ENCODE assay signal across 1 cellular context in the genomic region with DNA sequence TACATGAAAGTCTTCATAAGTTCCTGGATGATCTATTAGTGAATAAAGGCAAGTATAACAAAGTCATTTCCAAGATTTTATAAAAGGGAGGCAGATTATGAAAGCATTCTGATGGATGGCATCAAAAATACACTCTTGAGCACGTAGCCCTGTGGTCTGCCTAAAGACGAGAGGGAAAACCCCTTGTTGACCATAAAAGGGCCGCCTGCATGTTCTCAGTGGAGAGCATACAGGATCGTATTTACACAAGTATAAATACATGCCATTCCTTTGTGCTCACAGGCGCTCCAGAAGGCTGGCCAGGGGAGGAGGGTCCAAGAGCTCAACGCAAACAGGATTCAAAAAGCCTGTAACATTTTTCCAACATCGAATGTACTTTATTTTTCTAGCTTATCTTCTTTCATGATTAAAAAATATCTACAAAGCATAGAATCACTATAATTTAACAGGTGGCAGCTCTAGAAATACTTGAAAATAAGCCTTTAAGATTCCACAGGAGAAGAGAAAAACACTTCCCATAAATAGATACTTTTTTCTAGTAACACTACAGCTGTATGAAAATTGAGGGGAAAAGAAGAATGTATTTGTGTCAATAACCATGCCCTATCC.
A peak's percentile ranks its signal among the peaks of the same experiment; 100 is the strongest.
TF ChIP-seq lines count a peak whose summit lies in the region.

No MANE protein-coding gene starts in this region.

TF ChIP-seq in HepG2, 621 proteins besides CTCF, POLR2A, EP300 and RAD21 (continued from another document and continues in another):
- TF ChIP-seq, protein P1, sequence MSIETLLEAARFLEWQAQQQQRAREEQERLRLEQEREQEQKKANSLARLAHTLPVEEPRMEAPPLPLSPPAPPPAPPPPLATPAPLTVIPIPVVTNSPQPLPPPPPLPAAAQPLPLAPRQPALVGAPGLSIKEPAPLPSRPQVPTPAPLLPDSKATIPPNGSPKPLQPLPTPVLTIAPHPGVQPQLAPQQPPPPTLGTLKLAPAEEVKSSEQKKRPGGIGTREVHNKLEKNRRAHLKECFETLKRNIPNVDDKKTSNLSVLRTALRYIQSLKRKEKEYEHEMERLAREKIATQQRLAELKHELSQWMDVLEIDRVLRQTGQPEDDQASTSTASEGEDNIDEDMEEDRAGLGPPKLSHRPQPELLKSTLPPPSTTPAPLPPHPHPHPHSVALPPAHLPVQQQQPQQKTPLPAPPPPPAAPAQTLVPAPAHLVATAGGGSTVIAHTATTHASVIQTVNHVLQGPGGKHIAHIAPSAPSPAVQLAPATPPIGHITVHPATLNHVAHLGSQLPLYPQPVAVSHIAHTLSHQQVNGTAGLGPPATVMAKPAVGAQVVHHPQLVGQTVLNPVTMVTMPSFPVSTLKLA (IDR thresholded peaks at IDR 0.05): no peak
- TF ChIP-seq ZNF331 (CRISPR knock-in tag; IDR thresholded peaks at IDR 0.05) (0 out of 2 replicates have a peak, but pooled peaks have one; percentile 35), JUNB (CRISPR knock-in tag; IDR thresholded peaks at IDR 0.05; ENCODE audit: borderline replicate concordance) (no peak), KMT2A (CRISPR knock-in tag; IDR thresholded peaks at IDR 0.05) (peak; percentile 82; the same call in 1 of the 2 replicates), KDM5A (IDR thresholded peaks at IDR 0.05; ENCODE audit: borderline replicate concordance, low read length) (no peak), ZSCAN22 (CRISPR knock-in tag; IDR thresholded peaks at IDR 0.05) (no peak), ZNF510 (CRISPR knock-in tag; IDR thresholded peaks at IDR 0.05; ENCODE audit: low read depth) (no peak), LCORL (IDR thresholded peaks at IDR 0.05) (no peak), LCORL (CRISPR knock-in tag; IDR thresholded peaks at IDR 0.05) (0 out of 2 replicates have a peak, but pooled peaks have one; percentile 52), ZKSCAN8 (CRISPR knock-in tag; IDR thresholded peaks at IDR 0.05; ENCODE audit: borderline replicate concordance) (peak; percentile 32; the same call in 1 of the 2 replicates), JUN (CRISPR knock-in tag; IDR thresholded peaks at IDR 0.05) (peak; percentile 86), ZNF460 (CRISPR knock-in tag; IDR thresholded peaks at IDR 0.05; ENCODE audit: borderline replicate concordance) (no peak), ZNF776 (CRISPR knock-in tag; IDR thresholded peaks at IDR 0.05) (no peak), ZNF790 (CRISPR knock-in tag; IDR thresholded peaks at IDR 0.05; ENCODE audit: borderline replicate concordance) (no peak), RCOR2 (CRISPR knock-in tag; IDR thresholded peaks at IDR 0.05) (peak; percentile 53; the same call in 1 of the 2 replicates), ZFX (CRISPR knock-in tag; IDR thresholded peaks at IDR 0.05; ENCODE audit: low read depth) (no peak), NFKB2 (CRISPR knock-in tag; IDR thresholded peaks at IDR 0.05; ENCODE audit: borderline replicate concordance) (no peak), KMT2B (CRISPR knock-in tag; IDR thresholded peaks at IDR 0.05) (0 out of 2 replicates have a peak, but pooled peaks have one; percentile 28), SNAI1 (CRISPR knock-in tag; IDR thresholded peaks at IDR 0.05; ENCODE audit: borderline replicate concordance) (no peak), ZBTB3 (CRISPR knock-in tag; IDR thresholded peaks at IDR 0.05; ENCODE audit: borderline replicate concordance, low read depth) (no peak), NCOA2 (CRISPR knock-in tag; IDR thresholded peaks at IDR 0.05) (peak; percentile 81), ZNF282 (IDR thresholded peaks at IDR 0.05; ENCODE audit: partially characterized antibody) (no peak), CBX1 (IDR thresholded peaks at IDR 0.05; ENCODE audit: low read depth) (no peak), ZZZ3 (CRISPR knock-in tag; IDR thresholded peaks at IDR 0.05; ENCODE audit: borderline replicate concordance) (no peak), ZNF431 (CRISPR knock-in tag; IDR thresholded peaks at IDR 0.05; ENCODE audit: borderline replicate concordance, low read depth) (no peak), ZBTB38 (CRISPR knock-in tag; IDR thresholded peaks at IDR 0.05) (no peak), ZNF569 (CRISPR knock-in tag; IDR thresholded peaks at IDR 0.05; ENCODE audit: borderline replicate concordance) (no peak), ZNF160 (CRISPR knock-in tag; IDR thresholded peaks at IDR 0.05) (no peak), ZNF205 (CRISPR knock-in tag; IDR thresholded peaks at IDR 0.05) (no peak), ZNF138 (CRISPR knock-in tag; IDR thresholded peaks at IDR 0.05; ENCODE audit: low read depth) (no peak), RELA (CRISPR knock-in tag; IDR thresholded peaks at IDR 0.05) (peak; percentile 87; the same call in 1 of the 2 replicates)
- TF ChIP-seq, protein P2, sequence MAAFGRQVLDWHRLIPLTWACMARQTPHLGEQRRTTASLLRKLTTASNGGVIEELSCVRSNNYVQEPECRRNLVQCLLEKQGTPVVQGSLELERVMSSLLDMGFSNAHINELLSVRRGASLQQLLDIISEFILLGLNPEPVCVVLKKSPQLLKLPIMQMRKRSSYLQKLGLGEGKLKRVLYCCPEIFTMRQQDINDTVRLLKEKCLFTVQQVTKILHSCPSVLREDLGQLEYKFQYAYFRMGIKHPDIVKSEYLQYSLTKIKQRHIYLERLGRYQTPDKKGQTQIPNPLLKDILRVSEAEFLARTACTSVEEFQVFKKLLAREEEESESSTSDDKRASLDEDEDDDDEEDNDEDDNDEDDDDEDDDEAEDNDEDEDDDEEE (CRISPR knock-in tag; IDR thresholded peaks at IDR 0.05): no peak
- TF ChIP-seq, protein P3, sequence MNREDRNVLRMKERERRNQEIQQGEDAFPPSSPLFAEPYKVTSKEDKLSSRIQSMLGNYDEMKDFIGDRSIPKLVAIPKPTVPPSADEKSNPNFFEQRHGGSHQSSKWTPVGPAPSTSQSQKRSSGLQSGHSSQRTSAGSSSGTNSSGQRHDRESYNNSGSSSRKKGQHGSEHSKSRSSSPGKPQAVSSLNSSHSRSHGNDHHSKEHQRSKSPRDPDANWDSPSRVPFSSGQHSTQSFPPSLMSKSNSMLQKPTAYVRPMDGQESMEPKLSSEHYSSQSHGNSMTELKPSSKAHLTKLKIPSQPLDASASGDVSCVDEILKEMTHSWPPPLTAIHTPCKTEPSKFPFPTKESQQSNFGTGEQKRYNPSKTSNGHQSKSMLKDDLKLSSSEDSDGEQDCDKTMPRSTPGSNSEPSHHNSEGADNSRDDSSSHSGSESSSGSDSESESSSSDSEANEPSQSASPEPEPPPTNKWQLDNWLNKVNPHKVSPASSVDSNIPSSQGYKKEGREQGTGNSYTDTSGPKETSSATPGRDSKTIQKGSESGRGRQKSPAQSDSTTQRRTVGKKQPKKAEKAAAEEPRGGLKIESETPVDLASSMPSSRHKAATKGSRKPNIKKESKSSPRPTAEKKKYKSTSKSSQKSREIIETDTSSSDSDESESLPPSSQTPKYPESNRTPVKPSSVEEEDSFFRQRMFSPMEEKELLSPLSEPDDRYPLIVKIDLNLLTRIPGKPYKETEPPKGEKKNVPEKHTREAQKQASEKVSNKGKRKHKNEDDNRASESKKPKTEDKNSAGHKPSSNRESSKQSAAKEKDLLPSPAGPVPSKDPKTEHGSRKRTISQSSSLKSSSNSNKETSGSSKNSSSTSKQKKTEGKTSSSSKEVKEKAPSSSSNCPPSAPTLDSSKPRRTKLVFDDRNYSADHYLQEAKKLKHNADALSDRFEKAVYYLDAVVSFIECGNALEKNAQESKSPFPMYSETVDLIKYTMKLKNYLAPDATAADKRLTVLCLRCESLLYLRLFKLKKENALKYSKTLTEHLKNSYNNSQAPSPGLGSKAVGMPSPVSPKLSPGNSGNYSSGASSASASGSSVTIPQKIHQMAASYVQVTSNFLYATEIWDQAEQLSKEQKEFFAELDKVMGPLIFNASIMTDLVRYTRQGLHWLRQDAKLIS (CRISPR knock-in tag; IDR thresholded peaks at IDR 0.05): no peak
- TF ChIP-seq, protein P4, sequence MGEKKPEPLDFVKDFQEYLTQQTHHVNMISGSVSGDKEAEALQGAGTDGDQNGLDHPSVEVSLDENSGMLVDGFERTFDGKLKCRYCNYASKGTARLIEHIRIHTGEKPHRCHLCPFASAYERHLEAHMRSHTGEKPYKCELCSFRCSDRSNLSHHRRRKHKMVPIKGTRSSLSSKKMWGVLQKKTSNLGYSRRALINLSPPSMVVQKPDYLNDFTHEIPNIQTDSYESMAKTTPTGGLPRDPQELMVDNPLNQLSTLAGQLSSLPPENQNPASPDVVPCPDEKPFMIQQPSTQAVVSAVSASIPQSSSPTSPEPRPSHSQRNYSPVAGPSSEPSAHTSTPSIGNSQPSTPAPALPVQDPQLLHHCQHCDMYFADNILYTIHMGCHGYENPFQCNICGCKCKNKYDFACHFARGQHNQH (CRISPR knock-in tag; IDR thresholded peaks at IDR 0.05): peak; percentile 86
- TF ChIP-seq, protein P5, sequence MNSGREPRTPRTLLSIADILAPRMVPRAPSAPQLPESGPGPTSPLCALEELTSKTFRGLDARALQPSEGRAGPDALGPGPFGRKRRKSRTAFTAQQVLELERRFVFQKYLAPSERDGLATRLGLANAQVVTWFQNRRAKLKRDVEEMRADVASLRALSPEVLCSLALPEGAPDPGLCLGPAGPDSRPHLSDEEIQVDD (CRISPR knock-in tag; IDR thresholded peaks at IDR 0.05; ENCODE audit: borderline replicate concordance): no peak
- TF ChIP-seq, protein P6, sequence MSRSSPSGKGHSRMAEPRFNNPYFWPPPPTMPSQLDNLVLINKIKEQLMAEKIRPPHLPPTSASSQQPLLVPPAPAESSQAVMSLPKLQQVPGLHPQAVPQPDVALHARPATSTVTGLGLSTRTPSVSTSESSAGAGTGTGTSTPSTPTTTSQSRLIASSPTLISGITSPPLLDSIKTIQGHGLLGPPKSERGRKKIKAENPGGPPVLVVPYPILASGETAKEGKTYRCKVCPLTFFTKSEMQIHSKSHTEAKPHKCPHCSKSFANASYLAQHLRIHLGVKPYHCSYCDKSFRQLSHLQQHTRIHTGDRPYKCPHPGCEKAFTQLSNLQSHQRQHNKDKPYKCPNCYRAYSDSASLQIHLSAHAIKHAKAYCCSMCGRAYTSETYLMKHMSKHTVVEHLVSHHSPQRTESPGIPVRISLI (CRISPR knock-in tag; IDR thresholded peaks at IDR 0.05; ENCODE audit: borderline replicate concordance): no peak
- TF ChIP-seq, protein P7, sequence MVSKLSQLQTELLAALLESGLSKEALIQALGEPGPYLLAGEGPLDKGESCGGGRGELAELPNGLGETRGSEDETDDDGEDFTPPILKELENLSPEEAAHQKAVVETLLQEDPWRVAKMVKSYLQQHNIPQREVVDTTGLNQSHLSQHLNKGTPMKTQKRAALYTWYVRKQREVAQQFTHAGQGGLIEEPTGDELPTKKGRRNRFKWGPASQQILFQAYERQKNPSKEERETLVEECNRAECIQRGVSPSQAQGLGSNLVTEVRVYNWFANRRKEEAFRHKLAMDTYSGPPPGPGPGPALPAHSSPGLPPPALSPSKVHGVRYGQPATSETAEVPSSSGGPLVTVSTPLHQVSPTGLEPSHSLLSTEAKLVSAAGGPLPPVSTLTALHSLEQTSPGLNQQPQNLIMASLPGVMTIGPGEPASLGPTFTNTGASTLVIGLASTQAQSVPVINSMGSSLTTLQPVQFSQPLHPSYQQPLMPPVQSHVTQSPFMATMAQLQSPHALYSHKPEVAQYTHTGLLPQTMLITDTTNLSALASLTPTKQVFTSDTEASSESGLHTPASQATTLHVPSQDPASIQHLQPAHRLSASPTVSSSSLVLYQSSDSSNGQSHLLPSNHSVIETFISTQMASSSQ (IDR thresholded peaks at IDR 0.05; ENCODE audit: low read depth): no peak
- TF ChIP-seq, protein P7 (CRISPR knock-in tag; IDR thresholded peaks at IDR 0.05; ENCODE audit: borderline replicate concordance): peak; percentile 27; the same call in 1 of the 2 replicates
- TF ChIP-seq, protein P8, sequence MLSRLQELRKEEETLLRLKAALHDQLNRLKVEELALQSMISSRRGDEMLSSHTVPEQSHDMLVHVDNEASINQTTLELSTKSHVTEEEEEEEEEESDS (CRISPR knock-in tag; IDR thresholded peaks at IDR 0.05; ENCODE audit: borderline replicate concordance): no peak
- TF ChIP-seq, protein P9, sequence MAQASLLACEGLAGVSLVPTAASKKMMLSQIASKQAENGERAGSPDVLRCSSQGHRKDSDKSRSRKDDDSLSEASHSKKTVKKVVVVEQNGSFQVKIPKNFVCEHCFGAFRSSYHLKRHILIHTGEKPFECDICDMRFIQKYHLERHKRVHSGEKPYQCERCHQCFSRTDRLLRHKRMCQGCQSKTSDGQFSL (CRISPR knock-in tag; IDR thresholded peaks at IDR 0.05): no peak
- TF ChIP-seq, protein P10, sequence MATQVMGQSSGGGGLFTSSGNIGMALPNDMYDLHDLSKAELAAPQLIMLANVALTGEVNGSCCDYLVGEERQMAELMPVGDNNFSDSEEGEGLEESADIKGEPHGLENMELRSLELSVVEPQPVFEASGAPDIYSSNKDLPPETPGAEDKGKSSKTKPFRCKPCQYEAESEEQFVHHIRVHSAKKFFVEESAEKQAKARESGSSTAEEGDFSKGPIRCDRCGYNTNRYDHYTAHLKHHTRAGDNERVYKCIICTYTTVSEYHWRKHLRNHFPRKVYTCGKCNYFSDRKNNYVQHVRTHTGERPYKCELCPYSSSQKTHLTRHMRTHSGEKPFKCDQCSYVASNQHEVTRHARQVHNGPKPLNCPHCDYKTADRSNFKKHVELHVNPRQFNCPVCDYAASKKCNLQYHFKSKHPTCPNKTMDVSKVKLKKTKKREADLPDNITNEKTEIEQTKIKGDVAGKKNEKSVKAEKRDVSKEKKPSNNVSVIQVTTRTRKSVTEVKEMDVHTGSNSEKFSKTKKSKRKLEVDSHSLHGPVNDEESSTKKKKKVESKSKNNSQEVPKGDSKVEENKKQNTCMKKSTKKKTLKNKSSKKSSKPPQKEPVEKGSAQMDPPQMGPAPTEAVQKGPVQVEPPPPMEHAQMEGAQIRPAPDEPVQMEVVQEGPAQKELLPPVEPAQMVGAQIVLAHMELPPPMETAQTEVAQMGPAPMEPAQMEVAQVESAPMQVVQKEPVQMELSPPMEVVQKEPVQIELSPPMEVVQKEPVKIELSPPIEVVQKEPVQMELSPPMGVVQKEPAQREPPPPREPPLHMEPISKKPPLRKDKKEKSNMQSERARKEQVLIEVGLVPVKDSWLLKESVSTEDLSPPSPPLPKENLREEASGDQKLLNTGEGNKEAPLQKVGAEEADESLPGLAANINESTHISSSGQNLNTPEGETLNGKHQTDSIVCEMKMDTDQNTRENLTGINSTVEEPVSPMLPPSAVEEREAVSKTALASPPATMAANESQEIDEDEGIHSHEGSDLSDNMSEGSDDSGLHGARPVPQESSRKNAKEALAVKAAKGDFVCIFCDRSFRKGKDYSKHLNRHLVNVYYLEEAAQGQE (IDR thresholded peaks at IDR 0.05; ENCODE audit: borderline replicate concordance in 1 of 2, low read depth in 1 of 2, low read length in 2 of 2): peak in 1 of 2 experiments; percentile 32; a peak in 1 of 4 replicates
